Comparison of ENCODE assay signal across 10 cellular contexts in genomic region chr15:99536422-99537033, GRCh38. TPM values are rescaled to one million over a fixed set of nuclear protein-coding genes. Genes with fewer than 3 reads are reported as not detected.
DNase-seq lines count a peak whose midpoint lies in the region; ATAC-seq and TF ChIP-seq lines count a peak whose summit lies in the region.
"Had no signal": no experiment of that assay in that cellular context is flagged by ENCODE, and none has a peak within 500 bp of the region (broad histone marks: within the 10 kb centered on the region; RNA-seq: fewer than 3 reads in every experiment).

No MANE protein-coding gene starts in this region.

- no peaks in the 10 kb centered on the region for H3K27me3 ChIP-seq in RWPE2 (ENCODE audit: insufficient read depth, poor library complexity, severe bottlenecking)
- no peaks in the 10 kb centered on the region for H3K27me3 ChIP-seq in hepatocyte

- H3K4me3 Mint-ChIP-seq in activated CD4-positive, alpha-beta T cell treated with anti-CD3 and anti-CD28 coated beads for 36 hours: no peak overlapping the region

- H3K27ac ChIP-seq in RWPE2 (ENCODE audit: poor library complexity, severe bottlenecking) (no peak overlapping the region), hepatocyte (no peak overlapping the region)

- intact Hi-C loops in activated CD4-positive, alpha-beta T cell treated with anti-CD3 and anti-CD28 coated beads for 36 hours (cut with DNase I, micrococcal nuclease): no loop called here

- H3K4me2 ChIP-seq in hepatocyte: no peak overlapping the region

- H4K20me1 ChIP-seq in hepatocyte (ENCODE audit: insufficient read depth, poor library complexity, severe bottlenecking): no peaks in the 10 kb centered on the region

- H3K9me2 ChIP-seq in hepatocyte (replicated peaks; ENCODE audit: insufficient read depth): no peaks in the 10 kb centered on the region

- peak; percentile 86 for DNase-seq in AG08395 (ENCODE audit: low spot score)
- DNase-seq in RWPE2 (ENCODE audit: low spot score): no peak
- DNase-seq in fibroblast of gingiva (ENCODE audit: low read depth): peak; percentile 55
- DNase-seq in middle frontal gyrus (ENCODE audit: extremely low spot score, low spot score): peak; percentile 55
- no peak for DNase-seq in cortex of kidney (lab: John Stamatoyannopoulos, UW)
- DNase-seq in activated CD4-positive, alpha-beta T cell treated with anti-CD3 and anti-CD28 coated beads for 36 hours: no peak
- DNase-seq in hepatocyte (ENCODE audit: low spot score): no peak
- DNase-seq in DMS79 (lab: John Stamatoyannopoulos, UW): no peak
- DNase-seq: stimulated activated CD4-positive, alpha-beta T cell treated with anti-CD3 and anti-CD28 coated beads, Interleukin-4, amount 100 ng/mL, for 24 hours had no signal

- no peak overlapping the region for H3K27ac Mint-ChIP-seq in activated CD4-positive, alpha-beta T cell treated with anti-CD3 and anti-CD28 coated beads for 36 hours
- H3K27ac Mint-ChIP-seq: activated T-helper 2 cell treated with anti-CD3 and anti-CD28 coated beads, Interferon-gamma antibody, Interleukin-2, Interleukin-4, amounts not matched to agents 10 μg/mL and 5 μg/mL and 100 μg/mL, durations not matched to agents 14 hours and 24 hours and 36 hours had no signal

- POLR2A ChIA-PET in activated CD4-positive, alpha-beta T cell treated with anti-CD3 and anti-CD28 coated beads for 36 hours (lab: Charles Lee): no interaction called here

- 86% methylated on average over 4 of the region's 4 CpGs for WGBS in hepatocyte (ENCODE audit: low lambda C conversion rate, missing lambda C conversion rate)

- peak; percentile 62 for ATAC-seq in RWPE2 (ENCODE audit: low read depth)
- ATAC-seq in activated CD4-positive, alpha-beta T cell treated with anti-CD3 and anti-CD28 coated beads for 36 hours: no peak

- no peak overlapping the region for H2AFZ ChIP-seq in hepatocyte

- peaks cover 3% of the 10 kb centered on the region for H3K27me3 Mint-ChIP-seq in activated CD4-positive, alpha-beta T cell treated with anti-CD3 and anti-CD28 coated beads for 36 hours

- H3K4me3 ChIP-seq in RWPE2 (ENCODE audit: severe bottlenecking) (no peak overlapping the region), hepatocyte (no peak overlapping the region)

- TF ChIP-seq CTCF in RWPE2 (IDR thresholded peaks at IDR 0.05; ENCODE audit: poor library complexity, severe bottlenecking) (no peak), hepatocyte (IDR thresholded peaks at IDR 0.05; ENCODE audit: poor library complexity) (no peak)

- peaks cover 14% of the 10 kb centered on the region for H3K4me1 ChIP-seq in RWPE2 (ENCODE audit: insufficient read depth, poor library complexity, severe bottlenecking)
- no peaks in the 10 kb centered on the region for H3K4me1 ChIP-seq in hepatocyte (ENCODE audit: insufficient read depth)

- no peaks in the 10 kb centered on the region for H3K4me1 Mint-ChIP-seq in activated CD4-positive, alpha-beta T cell treated with anti-CD3 and anti-CD28 coated beads for 36 hours

- H3K36me3 ChIP-seq in RWPE2 (ENCODE audit: low read depth) (no peaks in the 10 kb centered on the region), hepatocyte (replicated peaks; ENCODE audit: insufficient read depth, low read depth) (no peaks in the 10 kb centered on the region)

- CTCF ChIA-PET in activated CD4-positive, alpha-beta T cell treated with anti-CD3 and anti-CD28 coated beads for 36 hours (lab: Charles Lee): no interaction called here

- no peaks in the 10 kb centered on the region for H3K36me3 Mint-ChIP-seq in activated CD4-positive, alpha-beta T cell treated with anti-CD3 and anti-CD28 coated beads for 36 hours (ENCODE audit: low read depth)

- no peaks in the 10 kb centered on the region for H3K79me2 ChIP-seq in hepatocyte

- H3K9me3 Mint-ChIP-seq in activated CD4-positive, alpha-beta T cell treated with anti-CD3 and anti-CD28 coated beads for 36 hours (ENCODE audit: low read depth): peaks cover 4% of the 10 kb centered on the region
- H3K9me3 Mint-ChIP-seq: activated T-helper 2 cell treated with anti-CD3 and anti-CD28 coated beads, Interferon-gamma antibody, Interleukin-2, Interleukin-4, amounts not matched to agents 10 μg/mL and 5 μg/mL and 100 μg/mL, durations not matched to agents 14 hours and 24 hours and 36 hours had no signal

- no peaks in the 10 kb centered on the region for H3K9me3 ChIP-seq in RWPE2 (ENCODE audit: severe bottlenecking)
- H3K9me3 ChIP-seq in hepatocyte (ENCODE audit: low read depth): no peaks in the 10 kb centered on the region

RNA-seq across cellular contexts. Expression of gene MEF2A, which starts 29.3 kb away (rescaled TPM):
- 10 to 100 TPM; 16.5 to 20.9 TPM for total RNA-seq in activated CD4-positive, alpha-beta T cell treated with anti-CD3 and anti-CD28 coated beads for 36 hours
- total RNA-seq in hepatocyte: 43.9 and 56.7 TPM in 2 replicates
- polyA plus RNA-seq in hepatocyte: 18.0 and 20.4 TPM in 2 replicates

Comparison
In these comparisons a context has a peak if more than half of its experiments do, and no peak if none do; other contexts are left out.
1. DNase-seq: peak in AG08395 (single experiment), fibroblast of gingiva (single experiment) and middle frontal gyrus (single experiment); none in RWPE2 (single experiment), cortex of kidney (single experiment), activated CD4-positive, alpha-beta T cell treated with anti-CD3 and anti-CD28 coated beads for 36 hours (single experiment), hepatocyte (single experiment) and DMS79 (single experiment).